In the genomic region with DNA sequence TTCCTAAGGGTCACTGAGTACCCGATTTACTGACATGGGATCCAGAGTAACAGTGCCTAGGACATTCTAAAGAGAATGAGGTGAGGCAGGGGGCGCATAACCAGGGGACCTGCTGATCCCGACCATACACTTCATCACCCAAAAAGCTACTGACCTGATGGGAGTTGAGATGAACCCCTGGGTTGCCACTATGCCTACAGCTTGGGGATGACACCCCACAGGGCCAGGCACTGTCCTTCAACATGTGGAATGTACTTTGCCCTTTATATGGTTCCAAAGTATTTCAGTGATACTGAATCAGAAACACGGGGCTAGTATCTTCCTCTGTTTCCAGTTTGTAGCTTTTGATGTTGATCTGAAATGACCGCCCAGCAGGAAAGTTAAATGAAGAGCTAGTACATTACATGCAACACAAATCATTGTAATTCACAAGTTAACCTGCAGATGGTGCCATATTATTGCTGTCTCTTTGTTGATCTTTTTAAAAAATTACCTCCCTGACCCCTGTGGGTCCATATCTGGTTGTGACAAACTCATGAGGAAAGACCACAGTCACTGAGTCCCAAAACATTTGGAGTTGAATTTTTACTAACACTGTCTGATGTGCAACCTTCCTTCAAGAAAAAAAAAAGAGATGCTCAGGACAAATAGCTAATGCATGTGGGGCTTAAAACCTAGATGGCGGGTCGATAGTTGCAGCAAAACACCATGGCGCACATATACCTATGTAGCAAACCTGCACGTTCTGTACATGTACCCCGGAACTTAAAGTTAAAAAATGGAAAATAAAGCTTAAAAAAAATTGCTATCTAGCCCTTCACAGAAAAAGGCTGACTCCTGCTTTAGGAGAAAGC, we compare ENCODE assay signal across 8 cellular contexts. TPM values are rescaled to one million over a fixed set of nuclear protein-coding genes. Genes with fewer than 3 reads are reported as not detected.
DNase-seq lines count a peak whose midpoint lies in the region; ATAC-seq and TF ChIP-seq lines count a peak whose summit lies in the region.

No MANE protein-coding gene starts in this region.

- ATAC-seq in HG03108 (IDR thresholded peaks at IDR 0.05; ENCODE audit: unreplicated experiment), result no peak

- 51 to 63% (median 53%) methylated on average over 8 to 10 of the region's 10 CpGs for WGBS in adrenal gland, 4 donors

- DNase-seq in DMS53 (lab: John Stamatoyannopoulos, UW) (peak; percentile 64), GM20000 (ENCODE audit: low spot score) (peak; percentile 77), NCI-H146 (lab: John Stamatoyannopoulos, UW) (peak; percentile 48), adrenal gland (no peak), iris pigment epithelial cell (ENCODE audit: low read depth) (peak; percentile 38), mesenteric fat pad (ENCODE audit: low spot score) (no peak)
- no peak for DNase-seq in activated CD8-positive, alpha-beta memory T cell treated with anti-CD3 and anti-CD28 coated beads, Interleukin-2, amount 50 U/mL, for 4 hours

- TF ChIP-seq CTCF in GM20000 (IDR thresholded peaks at IDR 0.05; ENCODE audit: extremely low read depth, missing control alignments) (peak; percentile 52), adrenal gland (IDR thresholded peaks at IDR 0.05) (peak; percentile 38 to 65 (median 52))

- intact Hi-C loops in adrenal gland (cut with DNase I), result loop anchor here in 1 of 2 donors (10.0 kb wide), 1 partner anchor 326 kb away; no protein-coding TSS in a partner anchor

- H3K4me1 ChIP-seq in adrenal gland (replicated peaks in 1 of 2), result no peaks in the 10 kb centered on the region

- H3K9me3 ChIP-seq in adrenal gland (replicated peaks in 1 of 3), result no peaks in the 10 kb centered on the region

- no peak overlapping the region for H3K4me3 ChIP-seq in adrenal gland

- no peak overlapping the region for H3K27ac ChIP-seq in adrenal gland

- TF ChIP-seq POLR2A in adrenal gland (IDR thresholded peaks at IDR 0.05), result no peak

- no peaks in the 10 kb centered on the region for H3K36me3 ChIP-seq in adrenal gland (replicated peaks in 1 of 2)

- no peaks in the 10 kb centered on the region for H3K27me3 ChIP-seq in adrenal gland

RNA-seq across cellular contexts. Expression of a gene that starts 42.7 kb away (rescaled TPM):
- total RNA-seq in adrenal gland (1 to 10 TPM in 7 of 8 donors, under 1 TPM in 1; 0.87 to 4.0 (median 1.8) TPM), mesenteric fat pad (3.0 TPM)
- 1 to 10 TPM in 1 of 3 donors, under 1 TPM in 2; 0.27 to 1.2 (median 0.56) TPM for polyA plus RNA-seq in adrenal gland

Comparison
In these comparisons a context has a peak if more than half of its experiments do, and no peak if none do; other contexts are left out.
1. DNase-seq: peak in DMS53 (single experiment), GM20000 (single experiment), NCI-H146 (single experiment) and iris pigment epithelial cell (single experiment); none in adrenal gland (0 of 7), mesenteric fat pad (single experiment) and activated CD8-positive, alpha-beta memory T cell treated with anti-CD3 and anti-CD28 coated beads, Interleukin-2, amount 50 U/mL, for 4 hours (single experiment).